13 cellular contexts compared by ENCODE assay signal in genomic region chr7:13829914-13830603, GRCh38.
DNase-seq lines count a peak whose midpoint lies in the region; ATAC-seq, FAIRE-seq and TF ChIP-seq lines count a peak whose summit lies in the region.
"Had no signal": no experiment of that assay in that cellular context is flagged by ENCODE, and none has a peak within 500 bp of the region (broad histone marks: within the 10 kb centered on the region; RNA-seq: fewer than 3 reads in every experiment).

No MANE protein-coding gene starts in this region.

- TF ChIP-seq EP300 in K562 (IDR thresholded peaks at IDR 0.05; ENCODE audit: low read length), result no peak

- BruUV-seq in K562 (replicated peaks; lab: Mats Ljungman, UMichigan), result no TSS peak

- CTCF ChIA-PET in K562 (lab: Yijun Ruan, JAX; ENCODE audit: low intra/inter-chr PET ratio), result no interaction called here

- H3K9me3 ChIP-seq in K562 (replicated peaks; ENCODE audit: control insufficient read depth, insufficient read depth, low read depth, low read length), result no peaks in the 10 kb centered on the region
- H3K9me3 ChIP-seq: Caco-2 had no signal

- H3K4me3 ChIP-seq in K562, result no peak overlapping the region

- no peak for TF ChIP-seq POLR2A in K562 (conservative IDR thresholded peaks at IDR 0.05)

- H4K20me1 ChIP-seq in K562 (replicated peaks; ENCODE audit: control insufficient read depth, insufficient read depth, low read length), result no peaks in the 10 kb centered on the region

- TF ChIP-seq RAD21 in K562 (CRISPR knock-in tag; conservative IDR thresholded peaks at IDR 0.05 in 1 of 2, IDR thresholded peaks at IDR 0.05 in 1 of 2), result no peak

- H3K9ac ChIP-seq in K562 (ENCODE audit: insufficient read depth in 1 of 2, low read depth in 2 of 2, low read length in 2 of 2), result no peak overlapping the region

- no peak for FAIRE-seq in K562 (lab: Jason Lieb, UNC)

- H3K9me1 ChIP-seq in K562 (ENCODE audit: control insufficient read depth, insufficient read depth, low read length), result no peaks in the 10 kb centered on the region

- H2AFZ ChIP-seq in K562 (ENCODE audit: low read depth, low read length), result no peak overlapping the region

- no peak overlapping the region for H3K4me2 ChIP-seq in K562 (ENCODE audit: insufficient read depth, low read length)

- H3K79me2 ChIP-seq in K562 (ENCODE audit: control insufficient read depth, insufficient read depth, low read length), result no peaks in the 10 kb centered on the region

- intact Hi-C loops in K562 (cut with micrococcal nuclease), result no loop called here

- no peaks in the 10 kb centered on the region for H3K36me3 ChIP-seq in K562 (ENCODE audit: control insufficient read depth, insufficient read depth, low read length)

- ATAC-seq in K562, result no peak
- ATAC-seq in GM21619 (IDR thresholded peaks at IDR 0.05; ENCODE audit: unreplicated experiment), result no peak
- no peak for ATAC-seq in HG03565 (IDR thresholded peaks at IDR 0.05; ENCODE audit: unreplicated experiment)
- ATAC-seq: Panc1 had no signal

- in situ Hi-C loops in K562 (cut with MboI), result no loop called here

- no peaks in the 10 kb centered on the region for H3K27me3 ChIP-seq in K562 (ENCODE audit: control insufficient read depth in 2 of 2, insufficient read depth in 2 of 2, low read length in 2 of 2)

- DNase-seq in AG20443 (ENCODE audit: low spot score) (peak; percentile 7), HT1080 (ENCODE audit: low read depth) (peak; percentile 6), K562 (ENCODE audit: extremely low read depth in 1 of 4, low spot score in 3 of 4) (no peak), hepatic stellate cell (ENCODE audit: low spot score) (peak; percentile 35), A172 (ENCODE audit: low spot score) (no peak)
- no peak for DNase-seq in activated CD4-positive, alpha-beta T cell treated with anti-CD3 and anti-CD28 coated beads for 48 hours
- DNase-seq: activated CD4-positive, alpha-beta T cell treated with anti-CD3 and anti-CD28 coated beads for 1 hour; activated naive CD4-positive, alpha-beta T cell treated with anti-CD3 and anti-CD28 coated beads for 36 hours; Caco-2; retina had no signal

- no peaks in the 10 kb centered on the region for H3K4me1 ChIP-seq in K562 (replicated peaks in 1 of 2; ENCODE audit: control insufficient read depth in 2 of 2, insufficient read depth in 2 of 2, low read length in 2 of 2)
- H3K4me1 ChIP-seq: Caco-2 had no signal

- TF ChIP-seq CTCF in K562 (IDR thresholded peaks at IDR 0.05 in 2 of 3, conservative IDR thresholded peaks at IDR 0.05 in 1 of 3; ENCODE audit: insufficient read depth in 2 of 3, low read depth in 1 of 3, low read length in 3 of 3), result no peak

- H3K27ac ChIP-seq in K562 (ENCODE audit: extremely low read depth, low read depth, low read length), result no peak overlapping the region

- WGBS in K562 (ENCODE audit: insufficient coverage, low coverage, missing lambda C conversion rate), result 0% methylated on average over 4 of the region's 4 CpGs

- POLR2A ChIA-PET in K562 (lab: Yijun Ruan, JAX), result no interaction called here

TF ChIP-seq in K562, 482 proteins besides CTCF, POLR2A, EP300 and RAD21:
- TF ChIP-seq CEBPG (CRISPR knock-in tag; IDR thresholded peaks at IDR 0.05), result no peak
- peak; percentile 33 to 58; a peak in 3 of 4 replicates for TF ChIP-seq CEBPG (tag; conservative IDR thresholded peaks at IDR 0.05 in 1 of 2, IDR thresholded peaks at IDR 0.05 in 1 of 2)
- TF ChIP-seq, protein P1, sequence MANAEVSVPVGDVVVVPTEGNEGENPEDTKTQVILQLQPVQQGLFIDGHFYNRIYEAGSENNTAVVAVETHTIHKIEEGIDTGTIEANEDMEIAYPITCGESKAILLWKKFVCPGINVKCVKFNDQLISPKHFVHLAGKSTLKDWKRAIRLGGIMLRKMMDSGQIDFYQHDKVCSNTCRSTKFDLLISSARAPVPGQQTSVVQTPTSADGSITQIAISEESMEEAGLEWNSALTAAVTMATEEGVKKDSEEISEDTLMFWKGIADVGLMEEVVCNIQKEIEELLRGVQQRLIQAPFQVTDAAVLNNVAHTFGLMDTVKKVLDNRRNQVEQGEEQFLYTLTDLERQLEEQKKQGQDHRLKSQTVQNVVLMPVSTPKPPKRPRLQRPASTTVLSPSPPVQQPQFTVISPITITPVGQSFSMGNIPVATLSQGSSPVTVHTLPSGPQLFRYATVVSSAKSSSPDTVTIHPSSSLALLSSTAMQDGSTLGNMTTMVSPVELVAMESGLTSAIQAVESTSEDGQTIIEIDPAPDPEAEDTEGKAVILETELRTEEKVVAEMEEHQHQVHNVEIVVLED (CRISPR knock-in tag; IDR thresholded peaks at IDR 0.05), result no peak

Comparison
In these comparisons a context has a peak if more than half of its experiments do, and no peak if none do; other contexts are left out.
1. DNase-seq: peak in AG20443 (single experiment), HT1080 (single experiment) and hepatic stellate cell (single experiment); none in K562 (0 of 4), A172 (single experiment) and activated CD4-positive, alpha-beta T cell treated with anti-CD3 and anti-CD28 coated beads for 48 hours (single experiment).